In genomic region chr19:34454685-34455084, GRCh38 we compare ENCODE assay signal across 24 cellular contexts.
"Had no signal": no experiment of that assay in that cellular context is flagged by ENCODE, and none has a peak within 500 bp of the region (broad histone marks: within the 10 kb centered on the region; RNA-seq: fewer than 3 reads in every experiment).

No MANE protein-coding gene starts in this region.

- H3K9me3 Mint-ChIP-seq: activated CD4-positive, alpha-beta memory T cell treated with anti-CD3 and anti-CD28 coated beads for 36 hours; activated CD4-positive, alpha-beta T cell treated with anti-CD3 and anti-CD28 coated beads, Interleukin-2, amount 10 ng/mL, durations not matched to agents 7 days and 5 days; activated naive CD4-positive, alpha-beta T cell treated with anti-CD3 and anti-CD28 coated beads, Interleukin-2, amount 50 U/mL, for 24 hours; T-helper 2 cell treated with Interferon-gamma antibody and Interleukin-4, amounts not matched to agents 5 μg/mL and 100 μg/mL, for 36 hours; WTC11 had no signal

- H3K27ac ChIP-seq: breast epithelium, SJSA1 had no signal

- H3K4me3 Mint-ChIP-seq: activated CD4-positive, alpha-beta memory T cell treated with anti-CD3 and anti-CD28 coated beads for 36 hours; activated CD4-positive, alpha-beta T cell treated with anti-CD3 and anti-CD28 coated beads, Interleukin-2, amount 10 ng/mL, durations not matched to agents 7 days and 5 days; activated naive CD4-positive, alpha-beta T cell treated with anti-CD3 and anti-CD28 coated beads, Interleukin-2, amount 50 U/mL, for 24 hours; T-helper 2 cell treated with Interferon-gamma antibody and Interleukin-4, amounts not matched to agents 5 μg/mL and 100 μg/mL, for 36 hours; WTC11 had no signal

- H3K27me3 ChIP-seq: breast epithelium, SJSA1 had no signal

- ATAC-seq: SK-N-SH treated with all-trans-retinoic acid at 6 μM for 48 hours, WTC11 had no signal

- H3K9me3 ChIP-seq: breast epithelium, SJSA1 had no signal

- H3K27me3 Mint-ChIP-seq: activated CD4-positive, alpha-beta memory T cell treated with anti-CD3 and anti-CD28 coated beads for 36 hours; activated CD4-positive, alpha-beta T cell treated with anti-CD3 and anti-CD28 coated beads, Interleukin-2, amount 10 ng/mL, durations not matched to agents 7 days and 5 days; activated naive CD4-positive, alpha-beta T cell treated with anti-CD3 and anti-CD28 coated beads, Interleukin-2, amount 50 U/mL, for 24 hours had no signal

- H3K27ac Mint-ChIP-seq: activated CD4-positive, alpha-beta memory T cell treated with anti-CD3 and anti-CD28 coated beads for 36 hours; activated CD4-positive, alpha-beta T cell treated with anti-CD3 and anti-CD28 coated beads, Interleukin-2, amount 10 ng/mL, durations not matched to agents 7 days and 5 days; activated naive CD4-positive, alpha-beta T cell treated with anti-CD3 and anti-CD28 coated beads, Interleukin-2, amount 50 U/mL, for 24 hours; T-helper 2 cell treated with Interferon-gamma antibody and Interleukin-4, amounts not matched to agents 5 μg/mL and 100 μg/mL, for 36 hours; WTC11 had no signal

- H3K4me3 ChIP-seq: breast epithelium, SJSA1 had no signal

- DNase-seq: activated CD4-positive, alpha-beta memory T cell treated with anti-CD3 and anti-CD28 coated beads for 36 hours; activated CD4-positive, alpha-beta T cell treated with anti-CD3 and anti-CD28 coated beads, Interleukin-2, amount 10 ng/mL, durations not matched to agents 7 days and 5 days; activated effector memory CD4-positive, alpha-beta T cell treated with Interleukin-2 at 50 U/mL for 16 hours; activated naive CD4-positive, alpha-beta T cell; aorta; caudate nucleus; Kasumi-1; KBM-7; NCI-H1048; NCI-H1417; NCI-H2029; NCI-H2107; NCI-H2171 treated with DMSO at 0.1 percent for 48 hours; NCI-H226; NCI-H526; NCI-H774; SHP77; SW 1271 had no signal
